ENCODE assay signal across 15 cellular contexts in genomic region chr7:116367171-116367813, GRCh38.
DNase-seq lines count a peak whose midpoint lies in the region; ATAC-seq and TF ChIP-seq lines count a peak whose summit lies in the region.
"Had no signal": no experiment of that assay in that cellular context is flagged by ENCODE, and none has a peak within 500 bp of the region (broad histone marks: within the 10 kb centered on the region; RNA-seq: fewer than 3 reads in every experiment).

No MANE protein-coding gene starts in this region.

- in situ Hi-C loops in mammary epithelial cell (cut with MboI; ENCODE audit: low sequenced_read_pairs in 2 of 2) = no loop called here

- H3K36me3 Mint-ChIP-seq in MCF 10A (ENCODE audit: insufficient read depth, unreplicated experiment) = peaks cover 7% of the 10 kb centered on the region
- no peaks in the 10 kb centered on the region for H3K36me3 Mint-ChIP-seq in Caco-2 (ENCODE audit: insufficient read depth, unreplicated experiment)
- H3K36me3 Mint-ChIP-seq in stimulated activated memory B cell treated with anti-CD40 and anti-IgM and Interleukin-4, amounts not matched to agents 10 μg/mL and 1 μg/mL and 100 μg/mL, for 72 hours = no peaks in the 10 kb centered on the region
- H3K36me3 Mint-ChIP-seq: CD8-positive, alpha-beta T cell had no signal

- intact Hi-C loops in mammary epithelial cell (cut with micrococcal nuclease) (no loop called here), MCF 10A (cut with micrococcal nuclease) (no loop called here), Caco-2 (cut with micrococcal nuclease; ENCODE audit: unreplicated experiment) (no loop called here)

- no peak overlapping the region for H3K27ac Mint-ChIP-seq in MCF 10A (ENCODE audit: low read depth, unreplicated experiment)
- no peak overlapping the region for H3K27ac Mint-ChIP-seq in Caco-2 (ENCODE audit: unreplicated experiment)
- H3K27ac Mint-ChIP-seq in stimulated activated memory B cell treated with anti-CD40 and anti-IgM and Interleukin-4, amounts not matched to agents 10 μg/mL and 1 μg/mL and 100 μg/mL, for 72 hours = no peak overlapping the region
- H3K27ac Mint-ChIP-seq: CD8-positive, alpha-beta T cell had no signal

- H4K20me1 ChIP-seq in mammary epithelial cell (ENCODE audit: insufficient read depth, low read length) = no peaks in the 10 kb centered on the region

- H3K9me3 Mint-ChIP-seq in MCF 10A (ENCODE audit: unreplicated experiment) = peaks cover 3% of the 10 kb centered on the region
- peaks cover 21% of the 10 kb centered on the region for H3K9me3 Mint-ChIP-seq in Caco-2 (ENCODE audit: unreplicated experiment)
- peaks cover under 1% of the 10 kb centered on the region for H3K9me3 Mint-ChIP-seq in stimulated activated memory B cell treated with anti-CD40 and anti-IgM and Interleukin-4, amounts not matched to agents 10 μg/mL and 1 μg/mL and 100 μg/mL, for 72 hours
- H3K9me3 Mint-ChIP-seq: CD8-positive, alpha-beta T cell had no signal

- H3K4me1 ChIP-seq in mammary epithelial cell (ENCODE audit: insufficient read depth, low read length) (peaks cover 11% of the 10 kb centered on the region), Caco-2 (no peaks in the 10 kb centered on the region)

- H3K36me3 ChIP-seq in mammary epithelial cell (ENCODE audit: insufficient read depth, low read length) (no peaks in the 10 kb centered on the region), Caco-2 (ENCODE audit: control insufficient read depth, insufficient read depth, low read length) (no peaks in the 10 kb centered on the region)

- no peak for DNase-seq in mammary epithelial cell
- DNase-seq in MCF 10A (ENCODE audit: unreplicated experiment) = no peak
- DNase-seq in NCI-H774 (lab: John Stamatoyannopoulos, UW) = peak; percentile 55
- DNase-seq in iPS DF 19.7 (ENCODE audit: low read depth, low spot score) = peak; percentile 40
- no peak for DNase-seq in Caco-2
- no peak for DNase-seq in NCI-H146 treated with DMSO at 0.1 percent for 48 hours (lab: John Stamatoyannopoulos, UW; ENCODE audit: unreplicated experiment)
- DNase-seq: CD8-positive, alpha-beta T cell; HCEC 1CT; KG1; NCI-H1048; NCI-H1694; NCI-H345; NCI-H69 had no signal

- dilution Hi-C loops in mammary epithelial cell (cut with HindIII; ENCODE audit: low sequenced_read_pairs) = no loop called here

- no peaks in the 10 kb centered on the region for H3K27me3 Mint-ChIP-seq in MCF 10A (ENCODE audit: insufficient read depth, unreplicated experiment)
- H3K27me3 Mint-ChIP-seq in Caco-2 (ENCODE audit: insufficient read depth, unreplicated experiment) = no peaks in the 10 kb centered on the region
- H3K27me3 Mint-ChIP-seq in stimulated activated memory B cell treated with anti-CD40 and anti-IgM and Interleukin-4, amounts not matched to agents 10 μg/mL and 1 μg/mL and 100 μg/mL, for 72 hours = peaks cover 40% of the 10 kb centered on the region

- no peaks in the 10 kb centered on the region for H3K9me3 ChIP-seq in mammary epithelial cell (replicated peaks; ENCODE audit: insufficient read depth, low read length)
- no peaks in the 10 kb centered on the region; the same call in 1 of the 2 replicates for H3K9me3 ChIP-seq in Caco-2

- H3K9ac ChIP-seq in mammary epithelial cell (ENCODE audit: insufficient read depth, low read length) = no peak overlapping the region

- 97% methylated on average over 4 of the region's 4 CpGs for WGBS in mammary epithelial cell (ENCODE audit: low coverage, missing lambda C conversion rate)

- ATAC-seq in HG03520 (IDR thresholded peaks at IDR 0.05; ENCODE audit: unreplicated experiment) = no peak
- ATAC-seq in stimulated activated memory B cell treated with anti-CD40 and anti-IgM and Interleukin-4, amounts not matched to agents 10 μg/mL and 1 μg/mL and 100 μg/mL, for 72 hours = no peak
- ATAC-seq: CD8-positive, alpha-beta T cell had no signal

- H3K27ac ChIP-seq in mammary epithelial cell (ENCODE audit: insufficient read depth, low read depth, low read length) = no peak overlapping the region

- H3K4me2 ChIP-seq in mammary epithelial cell (ENCODE audit: insufficient read depth, low read depth, low read length) = no peak overlapping the region

- POLR2A ChIA-PET in MCF 10A (lab: Yijun Ruan, JAX) (interaction anchor here (0.7 to 2.1 kb wide), 2 partner anchors 11 to 96 kb away, joined by 3 to 8 read pairs; no protein-coding TSS in a partner anchor), Caco-2 (lab: Charles Lee) (no interaction called here)

- no peaks in the 10 kb centered on the region for H3K27me3 ChIP-seq in mammary epithelial cell (ENCODE audit: insufficient read depth, low read length)
- 0 out of 2 replicates have a peak, but pooled peaks cover 2% of the 10 kb centered on the region for H3K27me3 ChIP-seq in Caco-2 (replicated peaks; ENCODE audit: control insufficient read depth, insufficient read depth, low read length)

- H2AFZ ChIP-seq in mammary epithelial cell (ENCODE audit: low read depth, low read length) = peak overlapping the region; percentile 9

- no peak for TF ChIP-seq CTCF in mammary epithelial cell (conservative IDR thresholded peaks at IDR 0.05 in 1 of 2, IDR thresholded peaks at IDR 0.05 in 1 of 2; ENCODE audit: extremely low read depth in 1 of 2, insufficient read depth in 1 of 2, low read depth in 1 of 2, low read length in 2 of 2)
- no peak for TF ChIP-seq CTCF in MCF 10A (IDR thresholded peaks at IDR 0.05; ENCODE audit: unreplicated experiment)
- TF ChIP-seq CTCF in Caco-2 (IDR thresholded peaks at IDR 0.05; ENCODE audit: insufficient read depth in 1 of 2, low read depth in 1 of 2, low read length in 1 of 2, severe bottlenecking in 1 of 2, unreplicated experiment in 1 of 2) = no peak

- no peak overlapping the region for H3K4me3 Mint-ChIP-seq in MCF 10A (ENCODE audit: unreplicated experiment)
- H3K4me3 Mint-ChIP-seq in Caco-2 (ENCODE audit: unreplicated experiment) = no peak overlapping the region
- no peak overlapping the region for H3K4me3 Mint-ChIP-seq in stimulated activated memory B cell treated with anti-CD40 and anti-IgM and Interleukin-4, amounts not matched to agents 10 μg/mL and 1 μg/mL and 100 μg/mL, for 72 hours
- H3K4me3 Mint-ChIP-seq: CD8-positive, alpha-beta T cell had no signal

- H3K4me1 Mint-ChIP-seq in MCF 10A (ENCODE audit: insufficient read depth, unreplicated experiment) = peaks cover 9% of the 10 kb centered on the region
- no peaks in the 10 kb centered on the region for H3K4me1 Mint-ChIP-seq in Caco-2 (ENCODE audit: low read depth, unreplicated experiment)
- no peaks in the 10 kb centered on the region for H3K4me1 Mint-ChIP-seq in stimulated activated memory B cell treated with anti-CD40 and anti-IgM and Interleukin-4, amounts not matched to agents 10 μg/mL and 1 μg/mL and 100 μg/mL, for 72 hours

- H3K79me2 ChIP-seq in mammary epithelial cell (ENCODE audit: insufficient read depth, low read length) = no peaks in the 10 kb centered on the region

- BruUV-seq in mammary epithelial cell (replicated peaks; lab: Mats Ljungman, UMichigan) (no TSS peak), MCF 10A (replicated peaks; lab: Mats Ljungman, UMichigan) (no TSS peak), Caco-2 (replicated peaks; lab: Mats Ljungman, UMichigan) (no TSS peak)

- H3K4me3 ChIP-seq in mammary epithelial cell (replicated peaks in 1 of 3; ENCODE audit: insufficient read depth in 1 of 3, low read depth in 2 of 3, low read length in 3 of 3) (no peak overlapping the region), Caco-2 (ENCODE audit: low read depth, low read length) (no peak overlapping the region)

- CTCF ChIA-PET in mammary epithelial cell (lab: Charles Lee; ENCODE audit: low non-redundant PET) = no interaction called here
- CTCF ChIA-PET in MCF 10A (lab: Yijun Ruan, JAX) = interaction anchor here (0.6 kb wide), 1 partner anchor 692 kb away, joined by 4 read pairs; no protein-coding TSS in a partner anchor
- CTCF ChIA-PET in Caco-2 (lab: Charles Lee) = no interaction called here

Comparison
In these comparisons a context has a peak if more than half of its experiments do, and no peak if none do; other contexts are left out.
1. DNase-seq: peak in NCI-H774 (single experiment) and iPS DF 19.7 (single experiment); none in mammary epithelial cell (single experiment), MCF 10A (single experiment), Caco-2 (0 of 2) and NCI-H146 treated with DMSO at 0.1 percent for 48 hours (single experiment).